Comparison of ENCODE assay signal across 15 cellular contexts in the genomic region with DNA sequence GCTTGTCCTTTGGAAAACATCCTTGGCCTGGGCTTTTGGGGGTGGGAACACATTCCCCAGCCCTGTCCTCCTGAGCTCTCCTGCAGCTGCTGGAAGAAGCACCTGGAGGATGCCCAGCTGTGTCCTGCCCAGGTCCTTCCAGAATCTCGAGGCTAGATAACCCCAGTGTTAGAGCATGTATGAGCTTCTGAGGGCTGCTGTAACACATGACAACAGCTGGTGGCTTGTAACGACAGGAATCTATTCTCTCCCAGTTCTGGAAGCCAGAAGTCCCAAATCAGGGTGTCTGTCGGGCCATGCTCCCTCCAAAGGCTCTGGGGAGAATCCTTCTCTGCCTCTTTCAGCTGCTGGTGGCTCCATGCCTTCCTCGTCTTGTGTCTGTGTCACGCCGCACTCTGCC.
DNase-seq lines count a peak whose midpoint lies in the region; TF ChIP-seq lines count a peak whose summit lies in the region.
"Had no signal": no experiment of that assay in that cellular context is flagged by ENCODE, and none has a peak within 500 bp of the region (broad histone marks: within the 10 kb centered on the region; RNA-seq: fewer than 3 reads in every experiment).

No MANE protein-coding gene starts in this region.

- TF ChIP-seq CTCF in C4-2B (conservative IDR thresholded peaks at IDR 0.05): no peak
- TF ChIP-seq CTCF in HFFc6 (IDR thresholded peaks at IDR 0.05): no peak
- no peak for TF ChIP-seq CTCF in testis (IDR thresholded peaks at IDR 0.05)
- no peak for TF ChIP-seq CTCF in MCF 10A (IDR thresholded peaks at IDR 0.05; ENCODE audit: unreplicated experiment)

- no peak overlapping the region for H2BK5ac ChIP-seq in mesenchymal stem cell (ENCODE audit: low read depth, low read length, poor library complexity, severe bottlenecking)

- no peak overlapping the region for H3K23ac ChIP-seq in mesenchymal stem cell (ENCODE audit: low read length in 2 of 2)

- H3K4me3 Mint-ChIP-seq in HFFc6 (no peak overlapping the region), MCF 10A (ENCODE audit: unreplicated experiment) (no peak overlapping the region)
- H3K4me3 Mint-ChIP-seq: CD4-positive, CD25-positive, alpha-beta regulatory T cell; CD8-positive, alpha-beta T cell had no signal

- H2AFZ ChIP-seq in mesenchymal stem cell (ENCODE audit: low read depth, low read length): no peak overlapping the region
- H2AFZ ChIP-seq: GM23248 had no signal

- H3K27ac Mint-ChIP-seq in HFFc6 (0 out of 2 replicates have a peak overlapping the region, but pooled peaks have one; percentile 74), MCF 10A (ENCODE audit: low read depth, unreplicated experiment) (no peak overlapping the region)
- H3K27ac Mint-ChIP-seq: CD4-positive, CD25-positive, alpha-beta regulatory T cell; CD8-positive, alpha-beta T cell had no signal

- no peak overlapping the region for H2BK120ac ChIP-seq in mesenchymal stem cell (ENCODE audit: low read depth, low read length)

- no peak for TF ChIP-seq POLR2A in testis (IDR thresholded peaks at IDR 0.05)

- H3K27ac ChIP-seq in C4-2B (0 out of 2 replicates have a peak overlapping the region, but pooled peaks have one; percentile 9), mesenchymal stem cell (ENCODE audit: low read length, poor library complexity, severe bottlenecking) (no peak overlapping the region), subcutaneous abdominal adipose tissue (ENCODE audit: low read depth, low read length) (peak overlapping the region; percentile 88), testis (no peak overlapping the region)
- H3K27ac ChIP-seq: GM23248 had no signal

- peaks cover 8% of the 10 kb centered on the region for H3K27me3 Mint-ChIP-seq in HFFc6 (ENCODE audit: insufficient read depth)
- no peaks in the 10 kb centered on the region for H3K27me3 Mint-ChIP-seq in MCF 10A (ENCODE audit: insufficient read depth, unreplicated experiment)

- no peak overlapping the region for H3K14ac ChIP-seq in mesenchymal stem cell (ENCODE audit: low read length in 2 of 2)

- peaks cover 0 to 6% of the 10 kb centered on the region in 2 experiments for H3K36me3 ChIP-seq in mesenchymal stem cell (ENCODE audit: control insufficient read depth in 1 of 2, insufficient read depth in 2 of 2, low read depth in 1 of 2, low read length in 2 of 2)
- no peaks in the 10 kb centered on the region for H3K36me3 ChIP-seq in subcutaneous abdominal adipose tissue (ENCODE audit: control insufficient read depth in 5 of 5, insufficient read depth in 5 of 5, low read length in 5 of 5)
- H3K36me3 ChIP-seq in testis (ENCODE audit: low read depth, missing control alignments): no peaks in the 10 kb centered on the region

- H3K18ac ChIP-seq in mesenchymal stem cell (ENCODE audit: low read depth in 1 of 2, low read length in 2 of 2): no peak overlapping the region

- H3K36me3 Mint-ChIP-seq in HFFc6 (ENCODE audit: low read depth) (peaks cover 11% of the 10 kb centered on the region), MCF 10A (ENCODE audit: insufficient read depth, unreplicated experiment) (no peaks in the 10 kb centered on the region)
- H3K36me3 Mint-ChIP-seq: CD4-positive, CD25-positive, alpha-beta regulatory T cell; CD8-positive, alpha-beta T cell had no signal

- BruUV-seq in MCF 10A (replicated peaks; lab: Mats Ljungman, UMichigan): no TSS peak

- POLR2A ChIA-PET in MCF 10A (lab: Yijun Ruan, JAX): no interaction called here

- H3K4me1 Mint-ChIP-seq in HFFc6 (ENCODE audit: low read depth) (peaks cover 33% of the 10 kb centered on the region), MCF 10A (ENCODE audit: insufficient read depth, unreplicated experiment) (peaks cover 15% of the 10 kb centered on the region)
- H3K4me1 Mint-ChIP-seq: CD4-positive, CD25-positive, alpha-beta regulatory T cell had no signal

- no peak overlapping the region for H2BK15ac ChIP-seq in mesenchymal stem cell (ENCODE audit: low read depth, poor library complexity, severe bottlenecking)

- no peak overlapping the region for H3K4ac ChIP-seq in mesenchymal stem cell (ENCODE audit: low read depth in 1 of 2, low read length in 2 of 2)

- no peaks in the 10 kb centered on the region for H3K27me3 ChIP-seq in mesenchymal stem cell (ENCODE audit: control insufficient read depth in 1 of 2, insufficient read depth in 1 of 2, low read length in 2 of 2)
- no peaks in the 10 kb centered on the region for H3K27me3 ChIP-seq in subcutaneous abdominal adipose tissue (ENCODE audit: control insufficient read depth in 5 of 5, insufficient read depth in 4 of 5, low read length in 5 of 5)
- H3K27me3 ChIP-seq in testis: no peaks in the 10 kb centered on the region

- CTCF ChIA-PET in MCF 10A (lab: Yijun Ruan, JAX): interaction anchor here (1.7 kb wide), 1 partner anchor 24 kb away, joined by 6 read pairs; no protein-coding TSS in a partner anchor

- peak overlapping the region; percentile 86 for H2AK5ac ChIP-seq in mesenchymal stem cell (ENCODE audit: low read length, severe bottlenecking)

- DNase-seq in HFFc6: no peak
- no peak for DNase-seq in mesenchymal stem cell
- no peak for DNase-seq in NCI-H187 (lab: John Stamatoyannopoulos, UW)
- DNase-seq in testis: no peak
- no peak for DNase-seq in MCF 10A (ENCODE audit: unreplicated experiment)
- DNase-seq: C1 segment of cervical spinal cord; Caco-2; CD4-positive, CD25-positive, alpha-beta regulatory T cell; CD8-positive, alpha-beta T cell; DMS153; DND-41; H7 had no signal

- H3K4me3 ChIP-seq in mesenchymal stem cell (ENCODE audit: insufficient read depth in 1 of 2, low read depth in 1 of 2, low read length in 2 of 2) (no peak overlapping the region), subcutaneous abdominal adipose tissue (ENCODE audit: low read depth in 1 of 5, low read length in 5 of 5) (no peak overlapping the region), testis (no peak overlapping the region)
- H3K4me3 ChIP-seq: GM23248 had no signal

- H2BK12ac ChIP-seq in mesenchymal stem cell (ENCODE audit: low read length in 2 of 2): peak overlapping the region in 1 of 2 experiments; percentile 51

- H3K9ac ChIP-seq in mesenchymal stem cell (ENCODE audit: low read length): no peak overlapping the region
- H3K9ac ChIP-seq in subcutaneous abdominal adipose tissue (ENCODE audit: low read length in 5 of 5): no peak overlapping the region
- H3K9ac ChIP-seq: GM23248 had no signal

- no peak overlapping the region for H4K91ac ChIP-seq in mesenchymal stem cell (ENCODE audit: low read length)

- no peaks in the 10 kb centered on the region; the same call in 1 of the 2 replicates for H3K9me3 Mint-ChIP-seq in HFFc6
- no peaks in the 10 kb centered on the region for H3K9me3 Mint-ChIP-seq in MCF 10A (ENCODE audit: unreplicated experiment)
- H3K9me3 Mint-ChIP-seq: CD8-positive, alpha-beta T cell had no signal

- WGBS in mesenchymal stem cell: 94% methylated on average over 6 of the region's 6 CpGs
- 87 to 96% methylated on average over 6 of the region's 6 CpGs for WGBS in testis, 2 donors

- H4K8ac ChIP-seq in mesenchymal stem cell (ENCODE audit: low read length): no peak overlapping the region

- intact Hi-C loops in testis (cut with DNase I; ENCODE audit: low total_unique reads) (no loop called here), MCF 10A (cut with micrococcal nuclease) (no loop called here)

- H3K4me1 ChIP-seq in mesenchymal stem cell (ENCODE audit: control insufficient read depth, insufficient read depth, low read depth, low read length) (peaks cover 22% of the 10 kb centered on the region), subcutaneous abdominal adipose tissue (ENCODE audit: control insufficient read depth in 5 of 5, insufficient read depth in 5 of 5, low read length in 5 of 5) (peaks cover 2 to 66% (median 50%) of the 10 kb centered on the region in 5 donors), testis (no peaks in the 10 kb centered on the region)

- peaks cover 24% of the 10 kb centered on the region for H3K79me1 ChIP-seq in mesenchymal stem cell (replicated peaks; ENCODE audit: low read length, poor library complexity, severe bottlenecking)

- H3K9me3 ChIP-seq in mesenchymal stem cell (ENCODE audit: control insufficient read depth, low read length) (no peaks in the 10 kb centered on the region), subcutaneous abdominal adipose tissue (ENCODE audit: control insufficient read depth in 5 of 5, low read length in 5 of 5) (no peaks in the 10 kb centered on the region), testis (no peaks in the 10 kb centered on the region)
- H3K9me3 ChIP-seq: Caco-2 had no signal

- H3K4me2 ChIP-seq in mesenchymal stem cell (ENCODE audit: low read length, poor library complexity, severe bottlenecking): no peak overlapping the region

Comparison
In these comparisons a context has a peak if more than half of its experiments do, and no peak if none do; other contexts are left out.
1. H3K27ac ChIP-seq: peak in C4-2B (single experiment) and subcutaneous abdominal adipose tissue (single experiment); none in mesenchymal stem cell (single experiment) and testis (0 of 2).